In the genomic region with DNA sequence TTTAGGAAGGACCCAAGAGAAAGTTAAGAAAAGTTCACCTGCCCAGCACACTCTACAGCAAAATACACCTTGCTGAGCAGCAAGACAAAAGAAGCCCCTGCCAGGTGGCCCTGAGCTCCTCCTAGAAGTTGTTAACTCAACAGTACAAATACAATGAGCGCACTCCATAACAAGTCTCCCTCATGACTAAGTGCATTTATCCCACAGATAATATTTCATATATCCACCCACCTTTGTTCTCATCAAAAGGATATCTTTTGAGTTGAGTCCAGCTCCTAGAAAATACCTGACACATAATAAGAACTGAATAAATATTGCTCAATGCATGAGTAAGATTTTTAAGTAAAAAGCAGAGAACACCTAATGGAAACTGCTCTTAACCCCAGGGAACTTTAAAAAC, we compare ENCODE assay signal across 21 cellular contexts.
A peak's percentile ranks its signal among the peaks of the same experiment; 100 is the strongest.
DNase-seq lines count a peak whose midpoint lies in the region; TF ChIP-seq lines count a peak whose summit lies in the region.
"Had no signal": no experiment of that assay in that cellular context is flagged by ENCODE, and none has a peak within 500 bp of the region (broad histone marks: within the 10 kb centered on the region; RNA-seq: fewer than 3 reads in every experiment).

No MANE protein-coding gene starts in this region.

- H3K4me1 ChIP-seq in breast epithelium (peaks cover 0 to 5% of the 10 kb centered on the region in 2 donors), esophagus squamous epithelium (peaks cover 22 to 89% (median 51%) of the 10 kb centered on the region in 3 donors), HAP-1 (peaks cover 8% of the 10 kb centered on the region), endodermal cell (ENCODE audit: control insufficient read depth, insufficient read depth, low read length) (no peaks in the 10 kb centered on the region)
- H3K4me1 ChIP-seq: SJSA1, testis had no signal

- CTCF ChIA-PET in MCF 10A (lab: Yijun Ruan, JAX) = interaction anchor here (0.5 to 2.7 kb wide), 6 partner anchors 9 to 559 kb away, joined by 3 to 20 read pairs (median 3); no protein-coding TSS in a partner anchor

- no peaks in the 10 kb centered on the region for H3K36me3 ChIP-seq in breast epithelium
- peaks cover 0 to 31% (median 0%) of the 10 kb centered on the region in 3 donors for H3K36me3 ChIP-seq in esophagus squamous epithelium
- no peaks in the 10 kb centered on the region for H3K36me3 ChIP-seq in HAP-1 (replicated peaks)
- peaks cover 89% of the 10 kb centered on the region for H3K36me3 ChIP-seq in endodermal cell (ENCODE audit: control insufficient read depth, insufficient read depth, low read length)
- H3K36me3 ChIP-seq: WERI-Rb-1 had no signal

- POLR2A ChIA-PET in MCF 10A (lab: Yijun Ruan, JAX) = interaction anchor here (0.7 to 1.4 kb wide), 4 partner anchors 10 to 300 kb away, joined by 3 to 5 read pairs (median 4); no protein-coding TSS in a partner anchor

- no peak for TF ChIP-seq POLR2A in breast epithelium (IDR thresholded peaks at IDR 0.05)
- TF ChIP-seq POLR2A in esophagus squamous epithelium (IDR thresholded peaks at IDR 0.05) = no peak

- in situ Hi-C loops in HAP-1 (cut with MboI; ENCODE audit: low sequenced_read_pairs) = no loop called here

- H3K4me1 Mint-ChIP-seq in MCF 10A (ENCODE audit: insufficient read depth, unreplicated experiment) (peaks cover 27% of the 10 kb centered on the region), endodermal cell (peaks cover 37% of the 10 kb centered on the region)

- no TSS peak for BruUV-seq in MCF 10A (replicated peaks; lab: Mats Ljungman, UMichigan)

- no peaks in the 10 kb centered on the region for H3K27me3 Mint-ChIP-seq in MCF 10A (ENCODE audit: insufficient read depth, unreplicated experiment)
- H3K27me3 Mint-ChIP-seq in endodermal cell (ENCODE audit: insufficient read depth) = no peaks in the 10 kb centered on the region
- H3K27me3 Mint-ChIP-seq: CD4-positive, CD25-positive, alpha-beta regulatory T cell had no signal

- DNase-seq in MCF 10A (ENCODE audit: unreplicated experiment) (peak; percentile 71), breast epithelium (ENCODE audit: low spot score in 2 of 2) (no peak), NCI-H748 (lab: John Stamatoyannopoulos, UW; ENCODE audit: unreplicated experiment) (peak; percentile 72), esophagus squamous epithelium (lab: John Stamatoyannopoulos, UW) (no peak), MV-4-11 (lab: John Stamatoyannopoulos, UW) (no peak), activated gamma-delta T cell treated with Interleukin-2 at 50 U/mL for 16 hours (no peak), HAP-1 (ENCODE audit: low spot score in 2 of 2) (no peak), endodermal cell (no peak)
- DNase-seq: activated CD4-positive, alpha-beta T cell treated with anti-CD3 and anti-CD28 coated beads, Interleukin-2, amount 50 U/mL, for 4 hours; activated naive CD4-positive, alpha-beta T cell treated with Interleukin-2 at 50 U/mL for 16 hours; anterior cingulate cortex; CD4-positive, CD25-positive, alpha-beta regulatory T cell; heart right ventricle; lower lobe of right lung; NCI-H187; NCI-H774; occipital lobe; right cardiac atrium; testis; WERI-Rb-1 had no signal

- H3K9ac ChIP-seq in endodermal cell (ENCODE audit: extremely low read depth, low read length, poor library complexity, severe bottlenecking) = no peak overlapping the region

- H3K4me3 ChIP-seq in breast epithelium (no peak overlapping the region), esophagus squamous epithelium (no peak overlapping the region), HAP-1 (no peak overlapping the region), endodermal cell (ENCODE audit: low read length) (no peak overlapping the region)
- H3K4me3 ChIP-seq: heart right ventricle, lower lobe of right lung, SJSA1, testis had no signal

- no peaks in the 10 kb centered on the region for H3K9me3 ChIP-seq in breast epithelium
- no peaks in the 10 kb centered on the region for H3K9me3 ChIP-seq in esophagus squamous epithelium
- H3K9me3 ChIP-seq in HAP-1 = no peaks in the 10 kb centered on the region
- no peaks in the 10 kb centered on the region for H3K9me3 ChIP-seq in endodermal cell (ENCODE audit: control insufficient read depth, low read length)
- H3K9me3 ChIP-seq: heart right ventricle, lower lobe of right lung, SJSA1, testis had no signal

- H3K27me3 ChIP-seq in breast epithelium (no peaks in the 10 kb centered on the region), esophagus squamous epithelium (no peaks in the 10 kb centered on the region), HAP-1 (ENCODE audit: low read depth) (no peaks in the 10 kb centered on the region), endodermal cell (ENCODE audit: control insufficient read depth, insufficient read depth, low read length, poor library complexity, severe bottlenecking) (no peaks in the 10 kb centered on the region)
- H3K27me3 ChIP-seq: heart right ventricle, SJSA1, testis had no signal

- WGBS in esophagus squamous epithelium, 2 donors = 25 to 38% methylated on average over 1 of the region's 1 CpG
- 94% methylated on average over 1 of the region's 1 CpG; no CpG with 5 or more reads in 1 of the 2 experiments for WGBS in endodermal cell (ENCODE audit: insufficient coverage in 1 of 2, insufficient read length in 1 of 2), 2 experiments

- H3K27ac Mint-ChIP-seq in MCF 10A (ENCODE audit: low read depth, unreplicated experiment) (peak overlapping the region; percentile 11), endodermal cell (no peak overlapping the region)
- H3K27ac Mint-ChIP-seq: CD4-positive, CD25-positive, alpha-beta regulatory T cell had no signal

- H3K27ac ChIP-seq in breast epithelium = no peak overlapping the region
- H3K27ac ChIP-seq in esophagus squamous epithelium = peak overlapping the region; percentile 60 to 80 (median 74)
- H3K27ac ChIP-seq in endodermal cell (ENCODE audit: low read depth, low read length) = no peak overlapping the region
- H3K27ac ChIP-seq: heart right ventricle, lower lobe of right lung, SJSA1, testis, WERI-Rb-1 had no signal

- TF ChIP-seq CTCF in MCF 10A (IDR thresholded peaks at IDR 0.05; ENCODE audit: unreplicated experiment) = no peak
- TF ChIP-seq CTCF in breast epithelium (IDR thresholded peaks at IDR 0.05) = no peak
- TF ChIP-seq CTCF in esophagus squamous epithelium (IDR thresholded peaks at IDR 0.05) = no peak
- TF ChIP-seq CTCF in endodermal cell (conservative IDR thresholded peaks at IDR 0.05) = no peak

- H3K36me3 Mint-ChIP-seq in MCF 10A (ENCODE audit: insufficient read depth, unreplicated experiment) = no peaks in the 10 kb centered on the region
- peaks cover 41% of the 10 kb centered on the region for H3K36me3 Mint-ChIP-seq in endodermal cell (ENCODE audit: low read depth)

- intact Hi-C loops in MCF 10A (cut with micrococcal nuclease) (no loop called here), breast epithelium (cut with DNase I; ENCODE audit: low total_unique reads) (no loop called here), esophagus squamous epithelium (cut with DNase I) (no loop called here)

- H3K9me3 Mint-ChIP-seq in MCF 10A (ENCODE audit: unreplicated experiment) = no peaks in the 10 kb centered on the region
- no peaks in the 10 kb centered on the region for H3K9me3 Mint-ChIP-seq in endodermal cell
- H3K9me3 Mint-ChIP-seq: CD4-positive, CD25-positive, alpha-beta regulatory T cell had no signal

- no peak overlapping the region for H3K4me3 Mint-ChIP-seq in MCF 10A (ENCODE audit: unreplicated experiment)
- no peak overlapping the region for H3K4me3 Mint-ChIP-seq in endodermal cell
- H3K4me3 Mint-ChIP-seq: CD4-positive, CD25-positive, alpha-beta regulatory T cell had no signal

Comparison
In these comparisons a context has a peak if more than half of its experiments do, and no peak if none do; other contexts are left out.
1. DNase-seq: peak in MCF 10A (single experiment) and NCI-H748 (single experiment); none in breast epithelium (0 of 2), esophagus squamous epithelium (single experiment), MV-4-11 (single experiment), activated gamma-delta T cell treated with Interleukin-2 at 50 U/mL for 16 hours (single experiment), HAP-1 (0 of 2) and endodermal cell (single experiment).
2. H3K27ac ChIP-seq: peak in esophagus squamous epithelium (4 of 4); none in breast epithelium (0 of 2) and endodermal cell (single experiment).